8 cellular contexts compared by ENCODE assay signal in genomic region chr3:9902372-9903237, GRCh38. TPM values are rescaled to one million over a fixed set of nuclear protein-coding genes. Genes with fewer than 3 reads are reported as not detected.
A peak's percentile ranks its signal among the peaks of the same experiment; 100 is the strongest.
DNase-seq lines count a peak whose midpoint lies in the region; ATAC-seq and TF ChIP-seq lines count a peak whose summit lies in the region.

Gene IL17RE (plus strand): TSS chr3:9902848. CDS start chr3:9902933, 85 bp downstream.

- no peaks in the 10 kb centered on the region for H3K27me3 ChIP-seq in mucosa of rectum (ENCODE audit: control insufficient read depth in 2 of 2, insufficient read depth in 2 of 2, low read length in 2 of 2)

- H3K9ac ChIP-seq in mucosa of rectum (ENCODE audit: low read depth in 1 of 2, low read length in 2 of 2): peak within 1 kb of the TSS; percentile 88 to 91

- H3K27ac Mint-ChIP-seq in chondrocyte (ENCODE audit: unreplicated experiment): peak within 1 kb of the TSS; percentile 81

- peak within 1 kb of the TSS; percentile 8 for H3K4me3 ChIP-seq in Jurkat, Clone E6-1 (ENCODE audit: low read length)
- peak within 1 kb of the TSS; percentile 77 to 87 for H3K4me3 ChIP-seq in mucosa of rectum (ENCODE audit: low read length in 2 of 2)

- peak within 1 kb of the TSS; percentile 2 for H3K4me3 Mint-ChIP-seq in chondrocyte (ENCODE audit: unreplicated experiment)

- H3K36me3 Mint-ChIP-seq in chondrocyte (ENCODE audit: low read depth): no peaks in the 10 kb centered on the region

- H3K36me3 ChIP-seq in mucosa of rectum (ENCODE audit: control insufficient read depth in 2 of 2, insufficient read depth in 2 of 2, low read length in 2 of 2): peaks cover 10 to 14% of the 10 kb centered on the region in 2 donors

- H3K4me1 ChIP-seq in mucosa of rectum (ENCODE audit: control insufficient read depth in 2 of 2, insufficient read depth in 2 of 2, low read length in 2 of 2): peaks cover 37 to 51% of the 10 kb centered on the region in 2 donors

- peak within 1 kb of the TSS; percentile 82 to 88 for H3K27ac ChIP-seq in mucosa of rectum (ENCODE audit: low read depth in 2 of 2, low read length in 2 of 2)

- no peaks in the 10 kb centered on the region for H3K27me3 Mint-ChIP-seq in chondrocyte (ENCODE audit: low read depth)

- ATAC-seq in HG03280 (IDR thresholded peaks at IDR 0.05; ENCODE audit: unreplicated experiment): no peak

- no peaks in the 10 kb centered on the region for H3K9me3 ChIP-seq in mucosa of rectum (ENCODE audit: control insufficient read depth in 2 of 2, low read length in 2 of 2)

- DNase-seq in ACHN (peak; percentile 30), chondrocyte (ENCODE audit: low spot score) (no peak), NCI-H345 (lab: John Stamatoyannopoulos, UW) (no peak), A172 (ENCODE audit: low spot score) (no peak), hippocampal formation (lab: John Stamatoyannopoulos, UW) (no peak)
- peak; percentile 45 for DNase-seq in Jurkat, Clone E6-1 (ENCODE audit: low read depth, low spot score)

- H3K4me1 Mint-ChIP-seq in chondrocyte (ENCODE audit: low read depth): peaks cover 38% of the 10 kb centered on the region

- TF ChIP-seq CTCF in chondrocyte (IDR thresholded peaks at IDR 0.05): no peak

- H3K9me3 Mint-ChIP-seq in chondrocyte (ENCODE audit: low read depth): no peaks in the 10 kb centered on the region

- in situ Hi-C loops in ACHN (cut with HindIII; ENCODE audit: low pct_ligation_motif_present, low pct_unique_long_range_greater_than_20kb, low sequenced_read_pairs): no loop called here

RNA-seq across cellular contexts. Expression of gene IL17RE, which starts in this region (rescaled TPM):
- 1.5 TPM for polyA plus RNA-seq in Jurkat, Clone E6-1 (2012; ENCODE audit: insufficient read depth, insufficient read length)
- 0.42 to 1.6 TPM (median 0.92 TPM) in 3 replicates for total RNA-seq in chondrocyte
- total RNA-seq in A172 (2014; rRNA removed; shearing (Covaris generic)): 0.81 and 1.3 TPM in 2 replicates

Comparison
In these comparisons a context has a peak if more than half of its experiments do, and no peak if none do; other contexts are left out.
1. DNase-seq: peak in ACHN (single experiment) and Jurkat, Clone E6-1 (single experiment); none in chondrocyte (single experiment), NCI-H345 (single experiment), A172 (single experiment) and hippocampal formation (0 of 2).